20 cellular contexts compared by ENCODE assay signal in genomic region chr4:111836601-111837000, GRCh38.
"Had no signal": no experiment of that assay in that cellular context is flagged by ENCODE, and none has a peak within 500 bp of the region (broad histone marks: within the 10 kb centered on the region; RNA-seq: fewer than 3 reads in every experiment).

No MANE protein-coding gene starts in this region.

- H3K79me2 ChIP-seq: hepatocyte had no signal

- H3K4me1 ChIP-seq: esophagus squamous epithelium, gastroesophageal sphincter, suprapubic skin, thyroid gland, upper lobe of left lung, uterus had no signal

- H3K9me3 ChIP-seq: esophagus squamous epithelium, gastroesophageal sphincter, mucosa of descending colon, suprapubic skin, thyroid gland, upper lobe of left lung, uterus had no signal

- H3K4me2 ChIP-seq: hepatocyte had no signal

- H2AFZ ChIP-seq: hepatocyte had no signal

- H3K27me3 ChIP-seq: esophagus squamous epithelium, gastroesophageal sphincter, hepatocyte, suprapubic skin, thyroid gland, upper lobe of left lung, uterus had no signal

- H3K36me3 Mint-ChIP-seq: naive thymus-derived CD8-positive, alpha-beta T cell had no signal

- DNase-seq: effector memory CD4-positive, alpha-beta T cell; esophagus squamous epithelium; foreskin fibroblast; left colon; left ventricle myocardium superior; mammary epithelial cell; mucosa of descending colon; naive thymus-derived CD8-positive, alpha-beta T cell; posterior cingulate gyrus; small intestine; stimulated activated CD4-positive, alpha-beta T cell treated with anti-CD3 and anti-CD28 coated beads, Interleukin-12 subunit alpha, Interleukin-12 subunit beta, amount 100 ng/mL, for 4 hours; stimulated activated CD4-positive, alpha-beta T cell treated with anti-CD3 and anti-CD28 coated beads, Interleukin-2, amount 100 ng/mL, for 48 hours; stimulated activated naive CD8-positive, alpha-beta T cell treated with anti-CD3 and anti-CD28 coated beads, Interleukin-15, Interleukin-2, amounts not matched to agents 100 U/mL and 50 U/mL, for 24 hours; thyroid gland; upper lobe of left lung; uterus had no signal

- H3K4me1 Mint-ChIP-seq: naive thymus-derived CD8-positive, alpha-beta T cell had no signal

- H3K4me3 Mint-ChIP-seq: naive thymus-derived CD8-positive, alpha-beta T cell had no signal

- H3K27ac Mint-ChIP-seq: naive thymus-derived CD8-positive, alpha-beta T cell had no signal

- H3K27ac ChIP-seq: epithelial cell of prostate, esophagus squamous epithelium, gastroesophageal sphincter, hepatocyte, suprapubic skin, thyroid gland, upper lobe of left lung, uterus had no signal

- FAIRE-seq: small intestine had no signal

- H3K36me3 ChIP-seq: esophagus squamous epithelium, gastroesophageal sphincter, suprapubic skin, thyroid gland, upper lobe of left lung, uterus had no signal

- H3K4me3 ChIP-seq: esophagus squamous epithelium, gastroesophageal sphincter, hepatocyte, mucosa of descending colon, suprapubic skin, thyroid gland, upper lobe of left lung, uterus had no signal
